In genomic region chr17:34980681-34981537, GRCh38 we compare ENCODE assay signal across 1 cellular context.
TF ChIP-seq lines count a peak whose summit lies in the region.

No MANE protein-coding gene starts in this region.

TF ChIP-seq in HepG2, 621 proteins besides CTCF, POLR2A, EP300 and RAD21 (continued from another document and continues in another):
- TF ChIP-seq STAT6 (CRISPR knock-in tag; IDR thresholded peaks at IDR 0.05; ENCODE audit: borderline replicate concordance) (no peak), CREB1 (IDR thresholded peaks at IDR 0.05) (peak; percentile 1; the same call in 1 of the 2 replicates), CREB1 (CRISPR knock-in tag; IDR thresholded peaks at IDR 0.05) (no peak), SALL1 (CRISPR knock-in tag; IDR thresholded peaks at IDR 0.05) (peak; percentile 28; the same call in 1 of the 2 replicates), MAX (IDR thresholded peaks at IDR 0.05) (peak; percentile 86), ZNF556 (CRISPR knock-in tag; IDR thresholded peaks at IDR 0.05; ENCODE audit: borderline replicate concordance) (peak; percentile 36; the same call in 1 of the 2 replicates), HBP1 (CRISPR knock-in tag; IDR thresholded peaks at IDR 0.05; ENCODE audit: low read depth) (peak; percentile 44; the same call in 1 of the 2 replicates), HMGXB4 (CRISPR knock-in tag; IDR thresholded peaks at IDR 0.05; ENCODE audit: borderline replicate concordance in 1 of 2, low read depth in 1 of 2) (peak; percentile 51 to 80; a peak in 2 of 4 replicates), ZNF891 (CRISPR knock-in tag; IDR thresholded peaks at IDR 0.05) (peak; percentile 82), ZNF687 (CRISPR knock-in tag; IDR thresholded peaks at IDR 0.05) (peak; percentile 68; the same call in 1 of the 2 replicates), GATAD2A (CRISPR knock-in tag; IDR thresholded peaks at IDR 0.05) (peak; percentile 48; the same call in 1 of the 2 replicates), ZNF446 (CRISPR knock-in tag; IDR thresholded peaks at IDR 0.05) (no peak), ZNF292 (CRISPR knock-in tag; IDR thresholded peaks at IDR 0.05; ENCODE audit: borderline replicate concordance, low read depth) (0 out of 2 replicates have a peak, but pooled peaks have one; percentile 23), E2F1 (CRISPR knock-in tag; IDR thresholded peaks at IDR 0.05) (0 out of 2 replicates have a peak, but pooled peaks have one; percentile 60), DNMT1 (CRISPR knock-in tag; IDR thresholded peaks at IDR 0.05) (no peak), ZFAT (CRISPR knock-in tag; conservative IDR thresholded peaks at IDR 0.05) (0 out of 2 replicates have a peak, but pooled peaks have one; percentile 68), CREM (IDR thresholded peaks at IDR 0.05) (peak; percentile 29; the same call in 1 of the 2 replicates), CREM (CRISPR knock-in tag; IDR thresholded peaks at IDR 0.05) (no peak), RBFOX2 (IDR thresholded peaks at IDR 0.05; ENCODE audit: low read depth, low read length) (peak; percentile 93), NR2F6 (IDR thresholded peaks at IDR 0.05) (no peak), NR2F6 (CRISPR knock-in tag; IDR thresholded peaks at IDR 0.05) (peak; percentile 7; the same call in 1 of the 2 replicates), LBX2 (CRISPR knock-in tag; IDR thresholded peaks at IDR 0.05; ENCODE audit: borderline replicate concordance) (0 out of 2 replicates have a peak, but pooled peaks have one; percentile 50), THRA (CRISPR knock-in tag; IDR thresholded peaks at IDR 0.05; ENCODE audit: borderline replicate concordance) (0 out of 2 replicates have a peak, but pooled peaks have one; percentile 4), ZSCAN5A (CRISPR knock-in tag; IDR thresholded peaks at IDR 0.05; ENCODE audit: borderline replicate concordance) (0 out of 2 replicates have a peak, but pooled peaks have one; percentile 36), YEATS4 (CRISPR knock-in tag; IDR thresholded peaks at IDR 0.05; ENCODE audit: borderline replicate concordance) (peak; percentile 45), HDAC1 (CRISPR knock-in tag; IDR thresholded peaks at IDR 0.05) (peak; percentile 28; the same call in 1 of the 2 replicates), TARDBP (CRISPR knock-in tag; IDR thresholded peaks at IDR 0.05) (0 out of 2 replicates have a peak, but pooled peaks have one; percentile 20), HDAC2 (CRISPR knock-in tag; IDR thresholded peaks at IDR 0.05) (0 out of 2 replicates have a peak, but pooled peaks have one; percentile 24), HOXA3 (CRISPR knock-in tag; IDR thresholded peaks at IDR 0.05) (no peak; the same call in 1 of the 2 replicates), THAP8 (CRISPR knock-in tag; IDR thresholded peaks at IDR 0.05; ENCODE audit: borderline replicate concordance) (peak; percentile 48), DPF2 (CRISPR knock-in tag; IDR thresholded peaks at IDR 0.05; ENCODE audit: borderline replicate concordance, low read depth) (no peak), ONECUT2 (CRISPR knock-in tag; IDR thresholded peaks at IDR 0.05) (no peak), SMAD9 (CRISPR knock-in tag; IDR thresholded peaks at IDR 0.05) (peak; percentile 24; the same call in 1 of the 2 replicates), ZNF253 (CRISPR knock-in tag; IDR thresholded peaks at IDR 0.05; ENCODE audit: borderline replicate concordance) (no peak), ZBTB20 (CRISPR knock-in tag; IDR thresholded peaks at IDR 0.05; ENCODE audit: borderline replicate concordance, low read depth) (peak; percentile 61; the same call in 1 of the 2 replicates), ZNF354B (CRISPR knock-in tag; IDR thresholded peaks at IDR 0.05) (0 out of 2 replicates have a peak, but pooled peaks have one; percentile 34), ZNF841 (CRISPR knock-in tag; IDR thresholded peaks at IDR 0.05; ENCODE audit: borderline replicate concordance) (0 out of 2 replicates have a peak, but pooled peaks have one; percentile 31), ZNF691 (CRISPR knock-in tag; IDR thresholded peaks at IDR 0.05; ENCODE audit: borderline replicate concordance, low read depth) (peak; percentile 72; the same call in 1 of the 2 replicates), FOXO4 (CRISPR knock-in tag; conservative IDR thresholded peaks at IDR 0.05) (no peak), MTF1 (CRISPR knock-in tag; IDR thresholded peaks at IDR 0.05) (peak; percentile 47; the same call in 1 of the 2 replicates), ZNF747 (CRISPR knock-in tag; IDR thresholded peaks at IDR 0.05; ENCODE audit: borderline replicate concordance) (peak; percentile 56; the same call in 1 of the 2 replicates), ZNF607 (CRISPR knock-in tag; IDR thresholded peaks at IDR 0.05; ENCODE audit: borderline replicate concordance) (peak; percentile 37; the same call in 1 of the 2 replicates), ESRRA (CRISPR knock-in tag; IDR thresholded peaks at IDR 0.05; ENCODE audit: low read depth) (peak; percentile 12; the same call in 1 of the 2 replicates)
